20 cellular contexts compared by ENCODE assay signal in genomic region chr5:69004127-69004526, GRCh38.
DNase-seq lines count a peak whose midpoint lies in the region; ATAC-seq, FAIRE-seq and TF ChIP-seq lines count a peak whose summit lies in the region.
"Had no signal": no experiment of that assay in that cellular context is flagged by ENCODE, and none has a peak within 500 bp of the region (broad histone marks: within the 10 kb centered on the region; RNA-seq: fewer than 3 reads in every experiment).

No MANE protein-coding gene starts in this region.

- H3K23ac ChIP-seq in IMR-90 (ENCODE audit: low read depth, low read length) = no peak overlapping the region

- no peak overlapping the region for H2AK9ac ChIP-seq in IMR-90 (replicated peaks; ENCODE audit: low read depth, low read length, poor library complexity)

- no peaks in the 10 kb centered on the region for H3K9me1 ChIP-seq in IMR-90 (ENCODE audit: insufficient read depth, low read length)

- no peaks in the 10 kb centered on the region for H3K79me1 ChIP-seq in IMR-90 (ENCODE audit: low read depth in 1 of 2, low read length in 2 of 2)

- H3K27me3 Mint-ChIP-seq in chondrocyte (ENCODE audit: low read depth) (peaks cover 3% of the 10 kb centered on the region), natural killer cell (ENCODE audit: low read depth in 2 of 2) (peaks cover 14 to 38% of the 10 kb centered on the region in 2 donors)

- H2BK15ac ChIP-seq in IMR-90 (ENCODE audit: low read depth, low read length) = no peak overlapping the region

- no peak for TF ChIP-seq POLR2A in A549 (IDR thresholded peaks at IDR 0.05; ENCODE audit: low read length)
- TF ChIP-seq POLR2A in IMR-90 (IDR thresholded peaks at IDR 0.05; ENCODE audit: low read depth, low read length) = no peak

- H2BK120ac ChIP-seq in IMR-90 (ENCODE audit: low read depth, low read length) = no peak overlapping the region

- H3K18ac ChIP-seq in IMR-90 (ENCODE audit: low read depth, low read length) = no peak overlapping the region

- in situ Hi-C loops in IMR-90 (cut with MboI; ENCODE audit: low sequenced_read_pairs) = no loop called here

- H2BK5ac ChIP-seq in IMR-90 (ENCODE audit: low read depth, low read length, poor library complexity, severe bottlenecking) = no peak overlapping the region

- FAIRE-seq in A549 (lab: Jason Lieb, UNC) = no peak
- FAIRE-seq: GM12878 had no signal

- no peak overlapping the region for H3K4me3 ChIP-seq in A549
- H3K4me3 ChIP-seq in IMR-90 (ENCODE audit: insufficient read depth, low read depth, low read length) = no peak overlapping the region
- no peak overlapping the region for H3K4me3 ChIP-seq in osteoblast (ENCODE audit: insufficient read depth, low read length)
- H3K4me3 ChIP-seq: GM12878, HAP-1 had no signal

- POLR2A ChIA-PET in A549 (lab: Yijun Ruan, JAX) = no interaction called here
- POLR2A ChIA-PET in IMR-90 (lab: Charles Lee; ENCODE audit: unreplicated experiment) = no interaction called here

- H3K4me1 ChIP-seq in A549 (no peaks in the 10 kb centered on the region), IMR-90 (ENCODE audit: control insufficient read depth, insufficient read depth, low read length) (no peaks in the 10 kb centered on the region), osteoblast (ENCODE audit: insufficient read depth, low read length) (no peaks in the 10 kb centered on the region)
- H3K4me1 ChIP-seq: HAP-1 had no signal

- dilution Hi-C loops in IMR-90 (cut with HindIII; ENCODE audit: low sequenced_read_pairs, unreplicated experiment) = no loop called here

- no TSS peak for BruUV-seq in IMR-90 (replicated peaks; lab: Mats Ljungman, UMichigan)

- no peaks in the 10 kb centered on the region for H3K36me3 ChIP-seq in IMR-90 (ENCODE audit: control insufficient read depth, insufficient read depth, low read length)
- no peaks in the 10 kb centered on the region for H3K36me3 ChIP-seq in osteoblast (ENCODE audit: insufficient read depth, low read length)
- H3K36me3 ChIP-seq: BE2C, HAP-1 had no signal

- 6% methylated on average over 3 of the region's 3 CpGs for WGBS in A549 (ENCODE audit: missing lambda C conversion rate)
- no CpG with 5 or more reads among the region's 3 CpGs for WGBS in IMR-90 (ENCODE audit: extremely low coverage in 2 of 2, insufficient read length in 1 of 2), 2 experiments

- H2BK20ac ChIP-seq in IMR-90 (ENCODE audit: low read depth, low read length) = no peak overlapping the region

- no peak overlapping the region for H4K8ac ChIP-seq in IMR-90 (ENCODE audit: low read depth in 2 of 2, low read length in 2 of 2)

- H3K9me3 ChIP-seq in A549 (no peaks in the 10 kb centered on the region), IMR-90 (ENCODE audit: control insufficient read depth, insufficient read depth, low read length) (no peaks in the 10 kb centered on the region), osteoblast (ENCODE audit: low read depth, low read length) (no peaks in the 10 kb centered on the region)
- H3K9me3 ChIP-seq: BE2C, HAP-1 had no signal

- no peak overlapping the region for H3K4ac ChIP-seq in IMR-90 (ENCODE audit: low read depth, low read length)

- CTCF ChIA-PET in A549 (lab: Yijun Ruan, JAX) (no interaction called here), IMR-90 (lab: Yijun Ruan, JAX) (no interaction called here)

- no peaks in the 10 kb centered on the region for H3K9me3 Mint-ChIP-seq in chondrocyte (ENCODE audit: low read depth)
- no peaks in the 10 kb centered on the region for H3K9me3 Mint-ChIP-seq in natural killer cell
- H3K9me3 Mint-ChIP-seq: CD4-positive, CD25-positive, alpha-beta regulatory T cell; CD8-positive, alpha-beta memory T cell; IgD-negative memory B cell had no signal

- no peak for TF ChIP-seq EP300 in A549 (IDR thresholded peaks at IDR 0.05)

- no peak overlapping the region for H3K4me3 Mint-ChIP-seq in chondrocyte (ENCODE audit: unreplicated experiment)
- H3K4me3 Mint-ChIP-seq in natural killer cell = no peak overlapping the region
- H3K4me3 Mint-ChIP-seq: CD4-positive, CD25-positive, alpha-beta regulatory T cell; CD8-positive, alpha-beta memory T cell; IgD-negative memory B cell had no signal

- H3K79me2 ChIP-seq in osteoblast (ENCODE audit: insufficient read depth, low read length) = no peaks in the 10 kb centered on the region

- H3K27ac Mint-ChIP-seq in chondrocyte (ENCODE audit: unreplicated experiment) (peak overlapping the region; percentile 22), natural killer cell (no peak overlapping the region)
- H3K27ac Mint-ChIP-seq: CD4-positive, CD25-positive, alpha-beta regulatory T cell; CD8-positive, alpha-beta memory T cell; IgD-negative memory B cell had no signal

- no peak for TF ChIP-seq RAD21 in A549 (conservative IDR thresholded peaks at IDR 0.05 in 1 of 2, IDR thresholded peaks at IDR 0.05 in 1 of 2)
- TF ChIP-seq RAD21 in IMR-90 (IDR thresholded peaks at IDR 0.05; ENCODE audit: low read length) = no peak

- H2AFZ ChIP-seq in IMR-90 (replicated peaks; ENCODE audit: low read length, poor library complexity) (no peak overlapping the region), osteoblast (ENCODE audit: low read length) (no peak overlapping the region)

- H3K4me1 Mint-ChIP-seq in chondrocyte (ENCODE audit: low read depth) (no peaks in the 10 kb centered on the region), natural killer cell (no peaks in the 10 kb centered on the region)
- H3K4me1 Mint-ChIP-seq: CD4-positive, CD25-positive, alpha-beta regulatory T cell; CD8-positive, alpha-beta memory T cell; IgD-negative memory B cell had no signal

- no peak overlapping the region for H3K14ac ChIP-seq in IMR-90 (replicated peaks; ENCODE audit: low read depth, low read length)

- H3K36me3 Mint-ChIP-seq in chondrocyte (ENCODE audit: low read depth) (no peaks in the 10 kb centered on the region), natural killer cell (no peaks in the 10 kb centered on the region)
- H3K36me3 Mint-ChIP-seq: CD4-positive, CD25-positive, alpha-beta regulatory T cell; IgD-negative memory B cell had no signal

- no peaks in the 10 kb centered on the region for H4K20me1 ChIP-seq in IMR-90 (ENCODE audit: insufficient read depth, low read length)
- H4K20me1 ChIP-seq in osteoblast (ENCODE audit: insufficient read depth, low read length) = no peaks in the 10 kb centered on the region

- H3K27ac ChIP-seq in A549 (no peak overlapping the region), IMR-90 (ENCODE audit: insufficient read depth, low read length) (no peak overlapping the region), osteoblast (ENCODE audit: low read depth, low read length) (no peak overlapping the region)

- H4K91ac ChIP-seq in IMR-90 (ENCODE audit: insufficient read depth, low read depth, low read length) = no peak overlapping the region

- H3K56ac ChIP-seq in IMR-90 (ENCODE audit: extremely low read depth, insufficient read depth, low read length) = no peak overlapping the region

- ATAC-seq in A549 (no peak), IMR-90 (ENCODE audit: low read depth) (no peak), natural killer cell (no peak)
- ATAC-seq: GM12878 had no signal

- DNase-seq in A549 (ENCODE audit: low read depth in 1 of 2, low spot score in 1 of 2) = no peak
- no peak for DNase-seq in IMR-90
- DNase-seq in chondrocyte (ENCODE audit: low spot score) = no peak
- peak; percentile 23 for DNase-seq in osteoblast (ENCODE audit: insufficient read length, low spot score, missing footprints)
- DNase-seq in NCI-H82 treated with DMSO at 0.1 percent for 48 hours (lab: John Stamatoyannopoulos, UW; ENCODE audit: unreplicated experiment) = no peak
- DNase-seq in natural killer cell = no peak
- no peak for DNase-seq in activated CD4-positive, alpha-beta T cell treated with anti-CD3 and anti-CD28 coated beads for 48 hours
- DNase-seq: ACHN; BE2C; C1 segment of cervical spinal cord; CD4-positive, CD25-positive, alpha-beta regulatory T cell; CD8-positive, alpha-beta memory T cell; COR-L47; DMS 273 treated with DMSO at 0.1 percent for 48 hours; DMS53; DND-41; EL had no signal

- no peak overlapping the region for H3K9ac ChIP-seq in IMR-90 (ENCODE audit: low read depth, low read length)

- intact Hi-C loops in IMR-90 (cut with micrococcal nuclease) = no loop called here
- intact Hi-C loops in natural killer cell (cut with micrococcal nuclease) = loop anchor here (10.0 kb wide), 1 partner anchor 1849 kb away; no protein-coding TSS in a partner anchor

- H3K4me2 ChIP-seq in A549 = no peak overlapping the region
- H3K4me2 ChIP-seq in IMR-90 (ENCODE audit: low read depth, low read length) = no peak overlapping the region
- no peak overlapping the region for H3K4me2 ChIP-seq in osteoblast (ENCODE audit: insufficient read depth, low read length)

- H3K27me3 ChIP-seq in IMR-90 (ENCODE audit: control insufficient read depth, insufficient read depth, low read length) (0 out of 2 replicates have a peak, but pooled peaks cover 1% of the 10 kb centered on the region), osteoblast (ENCODE audit: insufficient read depth, low read length) (peaks cover 4% of the 10 kb centered on the region)
- H3K27me3 ChIP-seq: BE2C had no signal

- no peak overlapping the region for H4K5ac ChIP-seq in IMR-90 (ENCODE audit: low read depth, low read length)

- no peak overlapping the region for H2AK5ac ChIP-seq in IMR-90 (ENCODE audit: low read depth, low read length)

- no peak for TF ChIP-seq CTCF in A549 (IDR thresholded peaks at IDR 0.05)
- no peak for TF ChIP-seq CTCF in IMR-90 (conservative IDR thresholded peaks at IDR 0.05; ENCODE audit: low read depth, low read length)
- TF ChIP-seq CTCF in chondrocyte (IDR thresholded peaks at IDR 0.05) = no peak
- TF ChIP-seq CTCF in osteoblast (IDR thresholded peaks at IDR 0.05; ENCODE audit: extremely low read depth, low read depth, low read length) = no peak
- no peak for TF ChIP-seq CTCF in natural killer cell (IDR thresholded peaks at IDR 0.05)

TF ChIP-seq in A549, 52 proteins besides CTCF, POLR2A, EP300 and RAD21:
- TF ChIP-seq HOXA7 (CRISPR knock-in tag; IDR thresholded peaks at IDR 0.05) = no peak
- peak; percentile 36 to 48; a peak in 2 of 4 replicates for TF ChIP-seq CEBPB (IDR thresholded peaks at IDR 0.05)
TF ChIP-seq in A549: peak in this region for 1.

TF ChIP-seq in IMR-90, 13 proteins besides CTCF, POLR2A, EP300 and RAD21:
- no peak for TF ChIP-seq MAZ (IDR thresholded peaks at IDR 0.05; ENCODE audit: borderline replicate concordance, low read depth, low read length)
- TF ChIP-seq CEBPB (IDR thresholded peaks at IDR 0.05; ENCODE audit: low read depth, low read length) = peak; percentile 82
